In genomic region chr14:91253795-91254323, GRCh38 we compare ENCODE assay signal across 1 cellular context.
A peak's percentile ranks its signal among the peaks of the same experiment; 100 is the strongest.
TF ChIP-seq lines count a peak whose summit lies in the region.

No MANE protein-coding gene starts in this region.

TF ChIP-seq in HepG2, 621 proteins besides CTCF, POLR2A, EP300 and RAD21 (continued from another document):
- TF ChIP-seq DZIP1 (CRISPR knock-in tag; IDR thresholded peaks at IDR 0.05): 0 out of 2 replicates have a peak, but pooled peaks have one; percentile 43
- TF ChIP-seq TBX2 (CRISPR knock-in tag; IDR thresholded peaks at IDR 0.05; ENCODE audit: borderline replicate concordance): 0 out of 2 replicates have a peak, but pooled peaks have one; percentile 20
- peak; percentile 42; the same call in 1 of the 2 replicates for TF ChIP-seq HIVEP1 (CRISPR knock-in tag; IDR thresholded peaks at IDR 0.05)
TF ChIP-seq in HepG2: peak in this region for 6.
